ENCODE assay signal across 36 cellular contexts in the genomic region with DNA sequence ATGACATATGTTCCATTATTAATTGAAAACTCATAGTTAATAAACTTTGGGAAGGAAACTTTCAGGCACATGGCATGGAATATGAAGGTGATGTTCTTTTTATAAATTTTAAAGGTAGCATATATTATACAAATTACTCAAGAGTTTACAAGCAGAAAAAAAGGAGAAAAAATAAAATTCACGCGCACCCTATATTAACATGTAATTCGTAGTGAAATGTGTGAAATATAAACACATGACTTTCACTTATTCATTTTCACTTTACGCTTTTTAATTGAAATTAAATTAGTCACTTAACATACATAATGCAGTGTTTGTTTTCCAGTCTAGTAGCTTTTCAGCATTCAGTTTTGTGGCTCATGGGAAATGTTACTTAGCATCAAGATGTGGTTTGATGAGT.
"Had no signal": no experiment of that assay in that cellular context is flagged by ENCODE, and none has a peak within 500 bp of the region (broad histone marks: within the 10 kb centered on the region; RNA-seq: fewer than 3 reads in every experiment).

No MANE protein-coding gene starts in this region.

- H3K4me3 ChIP-seq: MG63 had no signal

- DNase-seq: Karpas-422, Kasumi-1, MG63, MM.1S, MV-4-11, NCI-H1048, NCI-H1092, NCI-H1092 treated with DMSO at 0.1 percent for 48 hours, NCI-H1105, NCI-H1105 treated with DMSO at 0.1 percent for 48 hours, NCI-H1417, NCI-H1417 treated with DMSO at 0.1 percent for 48 hours, NCI-H1436, NCI-H1436 treated with DMSO at 0.1 percent for 48 hours, NCI-H146, NCI-H1694, NCI-H1694 treated with DMSO at 0.1 percent for 48 hours, NCI-H187, NCI-H187 treated with DMSO at 0.1 percent for 48 hours, NCI-H1930, NCI-H2029, NCI-H2029 treated with DMSO at 0.1 percent for 48 hours, NCI-H2081, NCI-H2081 treated with DMSO at 0.1 percent for 48 hours, NCI-H2107, NCI-H2171, NCI-H2171 treated with DMSO at 0.1 percent for 48 hours, NCI-H2227 treated with DMSO at 0.1 percent for 48 hours, NCI-H226, NCI-H345, NCI-H446, NCI-H446 treated with DMSO at 0.1 percent for 48 hours, NCI-H510A, NCI-H510A treated with DMSO at 0.1 percent for 48 hours, NCI-H524, NCI-H524 treated with DMSO at 0.1 percent for 48 hours had no signal

- H3K9me3 ChIP-seq: MG63 had no signal

- H3K27me3 ChIP-seq: MG63 had no signal

- H3K36me3 ChIP-seq: MG63 had no signal
